In the genomic region with DNA sequence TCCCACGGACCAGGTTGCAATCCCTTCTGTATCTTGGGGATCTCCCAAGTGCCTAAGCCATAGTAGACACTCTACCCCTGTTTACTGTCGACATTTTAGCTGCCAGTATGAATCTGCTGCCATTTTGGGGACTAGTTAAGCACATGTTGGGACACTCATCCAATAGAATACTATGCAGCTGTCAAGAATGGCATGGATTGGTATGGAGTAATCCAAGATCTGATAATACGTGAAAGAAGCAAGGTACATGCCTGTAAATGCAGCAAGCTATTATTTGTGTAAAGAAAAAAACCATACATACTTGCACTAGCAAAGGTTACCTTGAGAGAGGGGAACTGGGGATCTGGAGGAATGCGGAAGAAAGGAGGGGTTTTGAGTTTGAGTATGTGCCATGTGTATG, we compare ENCODE assay signal across 27 cellular contexts.
"Had no signal": no experiment of that assay in that cellular context is flagged by ENCODE, and none has a peak within 500 bp of the region (broad histone marks: within the 10 kb centered on the region; RNA-seq: fewer than 3 reads in every experiment).

No MANE protein-coding gene starts in this region.

- H3K4me3 ChIP-seq: adrenal gland, body of pancreas, gastroesophageal sphincter, pancreas, prostate gland, sigmoid colon, stomach, thyroid gland, upper lobe of right lung had no signal

- H3K27me3 Mint-ChIP-seq: activated B cell treated with CpG ODN at 0.5 μM for 24 hours; stimulated activated naive B cell treated with anti-CD40 and anti-IgM and Interleukin-4, amounts not matched to agents 10 μg/mL and 1 μg/mL and 100 μg/mL, for 72 hours had no signal

- H3K4me1 ChIP-seq: body of pancreas, gastroesophageal sphincter, pancreas, prostate gland, sigmoid colon, stomach had no signal

- H3K9me3 Mint-ChIP-seq: activated B cell treated with CpG ODN at 0.5 μM for 24 hours; activated CD8-positive, alpha-beta T cell treated with anti-CD3 and anti-CD28 coated beads for 36 hours; effector memory CD8-positive, alpha-beta T cell; immature natural killer cell; nephron; T-cell had no signal

- H3K27ac ChIP-seq: adrenal gland, body of pancreas, gastroesophageal sphincter, neutrophil, pancreas, prostate gland, sigmoid colon, stomach, thyroid gland, upper lobe of right lung had no signal

- H3K36me3 Mint-ChIP-seq: activated naive CD8-positive, alpha-beta T cell; immature natural killer cell; T-cell had no signal

- H3K4me3 Mint-ChIP-seq: activated B cell treated with CpG ODN at 0.5 μM for 24 hours; activated CD8-positive, alpha-beta T cell treated with anti-CD3 and anti-CD28 coated beads for 36 hours; activated naive CD8-positive, alpha-beta T cell; effector memory CD8-positive, alpha-beta T cell; immature natural killer cell; nephron; stimulated activated naive B cell treated with anti-CD40 and anti-IgM and Interleukin-4, amounts not matched to agents 10 μg/mL and 1 μg/mL and 100 μg/mL, for 72 hours; T-cell had no signal

- H3K36me3 ChIP-seq: adrenal gland, gastroesophageal sphincter, neutrophil, pancreas, prostate gland, sigmoid colon, stomach, thyroid gland, upper lobe of right lung had no signal

- ATAC-seq: activated CD8-positive, alpha-beta T cell treated with anti-CD3 and anti-CD28 coated beads for 36 hours; body of pancreas; effector memory CD8-positive, alpha-beta T cell; gastroesophageal sphincter; pancreas; stimulated activated naive B cell treated with anti-CD40 and anti-IgM and Interleukin-4, amounts not matched to agents 10 μg/mL and 1 μg/mL and 100 μg/mL, for 72 hours; T-cell; upper lobe of right lung had no signal

- H3K27me3 ChIP-seq: adrenal gland, body of pancreas, gastroesophageal sphincter, neutrophil, pancreas, sigmoid colon, stomach, thyroid gland, upper lobe of right lung had no signal

- H3K4me1 Mint-ChIP-seq: immature natural killer cell had no signal

- H3K9me3 ChIP-seq: adrenal gland, body of pancreas, gastroesophageal sphincter, neutrophil, pancreas, prostate gland, sigmoid colon, stomach, thyroid gland, upper lobe of right lung had no signal

- H3K27ac Mint-ChIP-seq: activated B cell treated with CpG ODN at 0.5 μM for 24 hours; activated CD8-positive, alpha-beta T cell treated with anti-CD3 and anti-CD28 coated beads for 36 hours; activated naive CD8-positive, alpha-beta T cell; effector memory CD8-positive, alpha-beta T cell; immature natural killer cell; nephron; stimulated activated naive B cell treated with anti-CD40 and anti-IgM and Interleukin-4, amounts not matched to agents 10 μg/mL and 1 μg/mL and 100 μg/mL, for 72 hours; T-cell had no signal

- DNase-seq: activated B cell treated with CpG ODN at 0.5 μM for 24 hours; activated CD4-positive, alpha-beta T cell treated with anti-CD3 and anti-CD28 coated beads, Interleukin-2, amount 50 U/mL, for 1 hour; activated CD8-positive, alpha-beta T cell treated with anti-CD3 and anti-CD28 coated beads for 36 hours; activated naive CD4-positive, alpha-beta T cell; activated T-cell treated with anti-CD3 and anti-CD28 coated beads, Interleukin-2, amount 50 U/mL, for 48 hours; adrenal gland; body of pancreas; effector memory CD8-positive, alpha-beta T cell; erythroblast; hippocampal formation; immature natural killer cell; kidney; sigmoid colon; small intestine; stimulated activated CD4-positive, alpha-beta T cell treated with anti-CD3 and anti-CD28 coated beads, Interleukin-4, amount 100 ng/mL, for 4 hours; stimulated activated CD8-positive, alpha-beta memory T cell treated with anti-CD3 and anti-CD28 coated beads, Interleukin-4, amount 100 ng/mL, for 48 hours; stimulated activated naive B cell treated with anti-CD40 and anti-IgM and Interleukin-4, amounts not matched to agents 10 μg/mL and 1 μg/mL and 100 μg/mL, for 72 hours; stomach; T-cell; thyroid gland had no signal
